ENCODE assay signal across 8 cellular contexts in the genomic region with DNA sequence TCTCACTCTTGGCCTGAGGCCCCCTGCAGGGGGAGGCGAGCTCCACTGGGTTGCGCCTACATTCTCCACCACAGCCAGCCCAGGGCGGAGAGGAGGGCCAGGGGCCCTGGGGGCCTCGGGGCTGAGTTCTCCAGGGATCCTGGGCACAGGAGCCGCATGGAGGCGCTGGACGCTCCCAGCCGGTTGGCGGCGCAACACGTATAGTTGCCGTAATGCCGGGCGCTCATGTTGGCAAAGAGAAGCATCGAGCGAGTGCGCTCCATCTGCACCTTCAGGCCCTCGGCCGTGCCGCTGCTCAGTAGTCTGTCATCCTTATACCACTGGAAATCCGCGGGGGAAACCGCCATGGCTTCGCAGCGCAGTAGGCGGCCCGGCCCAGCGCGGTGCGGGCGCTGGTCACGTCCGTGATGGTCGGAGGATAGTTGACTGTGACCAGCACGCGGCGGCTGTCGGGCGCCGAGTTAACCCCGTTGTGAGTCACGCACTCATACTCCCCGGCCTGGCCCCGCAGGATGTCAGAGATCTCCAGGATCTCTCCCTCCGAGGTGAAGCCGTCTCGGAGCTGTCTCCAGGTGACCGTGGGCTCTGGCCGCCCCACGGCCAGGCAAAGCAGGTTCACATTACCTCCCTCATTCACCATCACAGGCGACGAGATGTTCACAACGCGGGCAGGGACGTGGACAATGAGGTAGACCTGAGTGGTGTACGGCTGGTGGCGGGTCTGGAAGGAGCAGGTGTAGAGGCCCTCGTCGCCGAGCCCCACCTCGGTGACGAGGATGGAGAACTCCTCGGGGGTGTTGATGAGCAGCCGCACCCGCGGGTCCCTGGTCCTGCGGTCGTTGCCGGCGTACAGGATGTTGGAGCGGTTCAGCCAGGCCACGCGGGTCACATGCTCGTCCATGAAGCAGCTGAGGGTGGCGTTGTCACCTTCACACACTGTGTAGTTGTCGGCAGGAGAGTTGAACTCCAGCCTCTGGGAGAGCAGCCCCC. TPM values are rescaled to one million over a fixed set of nuclear protein-coding genes. Genes with fewer than 3 reads are reported as not detected.
DNase-seq lines count a peak whose midpoint lies in the region; ATAC-seq and TF ChIP-seq lines count a peak whose summit lies in the region.
"Not testable (repeated sequence)": the region's sequence is repeated elsewhere in the genome, so short reads cannot be mapped to it uniquely, and the experiment has no call there.

No MANE protein-coding gene starts in this region.

- not testable (repeated sequence) for H3K36me3 ChIP-seq in ACC112 (ENCODE audit: insufficient read depth, low read length); HEK293 (ENCODE audit: control insufficient read depth in 2 of 2, insufficient read depth in 1 of 2, low read length in 2 of 2); naive thymus-derived CD4-positive, alpha-beta T cell (ENCODE audit: control insufficient read depth in 2 of 3, insufficient read depth in 3 of 3, low read length in 3 of 3)

- CTCF ChIA-PET in HEK293 (lab: Yijun Ruan, JAX); naive thymus-derived CD4-positive, alpha-beta T cell (lab: Charles Lee): not testable (repeated sequence)

- intact Hi-C loops in left cardiac atrium (cut with DNase I) = loop anchor here in 1 of 2 donors (10.0 kb wide), 1 partner anchor 55 kb away; no protein-coding TSS in a partner anchor
- intact Hi-C loops in naive thymus-derived CD4-positive, alpha-beta T cell (cut with micrococcal nuclease) = not testable (repeated sequence)

- H3K4me3 Mint-ChIP-seq in naive thymus-derived CD4-positive, alpha-beta T cell = peak overlapping the region; percentile 87 to 95 (median 91)

- H3K4me3 ChIP-seq in ACC112 (ENCODE audit: low read depth, low read length) (peak overlapping the region; percentile 81), HEK293 (ENCODE audit: low read depth, low read length) (peak overlapping the region; percentile 19)
- peak overlapping the region; percentile 64 for H3K4me3 ChIP-seq in naive thymus-derived CD4-positive, alpha-beta T cell (ENCODE audit: low read length)

- H3K4me1 Mint-ChIP-seq in naive thymus-derived CD4-positive, alpha-beta T cell = peaks cover 0 to 12% (median 9%) of the 10 kb centered on the region in 7 donors

- H3K27ac ChIP-seq in ACC112 (ENCODE audit: low read depth, low read length); HEK293 (ENCODE audit: extremely low read depth, low read depth, low read length); naive thymus-derived CD4-positive, alpha-beta T cell (ENCODE audit: low read depth, low read length): not testable (repeated sequence)

- peak overlapping the region; percentile 29 to 84 (median 74) for H3K27ac Mint-ChIP-seq in naive thymus-derived CD4-positive, alpha-beta T cell

- peak overlapping the region; percentile 94 for H2AFZ ChIP-seq in ACC112 (ENCODE audit: low read length, unreplicated experiment)

- DNase-seq in RPMI7951 (ENCODE audit: low read depth) (peak; percentile 17), left cardiac atrium (peak; percentile 56)
- peak; percentile 57 for DNase-seq in activated T-cell treated with anti-CD3 and anti-CD28 coated beads, Interleukin-2, amount 50 U/mL, for 1 hour
- DNase-seq in central memory CD4-positive, alpha-beta T cell = peak; percentile 60
- DNase-seq in naive thymus-derived CD4-positive, alpha-beta T cell = peak; percentile 16 to 52 (median 35)
- DNase-seq in stimulated activated CD4-positive, alpha-beta T cell treated with anti-CD3 and anti-CD28 coated beads, Interleukin-4, amount 100 ng/mL, for 4 hours = peak; percentile 24 to 26

- POLR2A ChIA-PET in HEK293 (lab: Yijun Ruan, JAX); naive thymus-derived CD4-positive, alpha-beta T cell (lab: Charles Lee): not testable (repeated sequence)

- peaks cover 13 to 19% (median 15%) of the 10 kb centered on the region in 5 donors for H3K27me3 Mint-ChIP-seq in naive thymus-derived CD4-positive, alpha-beta T cell

- not testable (repeated sequence) for H3K4me1 ChIP-seq in ACC112 (ENCODE audit: control insufficient read depth, insufficient read depth, low read length, unreplicated experiment); HEK293 (ENCODE audit: control insufficient read depth, insufficient read depth, low read length); naive thymus-derived CD4-positive, alpha-beta T cell (ENCODE audit: control insufficient read depth in 2 of 2, insufficient read depth in 2 of 2, low read length in 2 of 2)

- H3K9me3 Mint-ChIP-seq in naive thymus-derived CD4-positive, alpha-beta T cell = peaks cover 0 to 13% (median 1%) of the 10 kb centered on the region in 11 donors

- H3K79me2 ChIP-seq in ACC112 (ENCODE audit: control insufficient read depth, insufficient read depth, low read length, unreplicated experiment) = not testable (repeated sequence)

- ATAC-seq in left cardiac atrium = peak; percentile 74 to 86
- ATAC-seq in naive thymus-derived CD4-positive, alpha-beta T cell = peak; percentile 73

- H3K27me3 ChIP-seq in ACC112 (ENCODE audit: insufficient read depth, low read length); naive thymus-derived CD4-positive, alpha-beta T cell (ENCODE audit: control insufficient read depth in 2 of 2, insufficient read depth in 2 of 2, low read length in 2 of 2): not testable (repeated sequence)

- H3K36me3 Mint-ChIP-seq in naive thymus-derived CD4-positive, alpha-beta T cell = not testable (repeated sequence)

- not testable (repeated sequence) for H3K9me3 ChIP-seq in HEK293 (ENCODE audit: control insufficient read depth, insufficient read depth, low read depth, low read length); naive thymus-derived CD4-positive, alpha-beta T cell (ENCODE audit: control insufficient read depth in 2 of 3, low read length in 3 of 3)

- not testable (repeated sequence) for TF ChIP-seq CTCF in HEK293 (tag by site-specific recombination; IDR thresholded peaks at IDR 0.05)

RNA-seq across cellular contexts. Expression of gene ZNF680, which starts 6.8 kb away (rescaled TPM):
- total RNA-seq in RPMI7951 (2014; rRNA removed; shearing (Covaris generic)) = 18.4 and 20.2 TPM in 2 replicates
- total RNA-seq in left cardiac atrium = 10 to 100 TPM; 17.9 to 20.7 TPM
- 10 to 100 TPM in 4 of 5 experiments, 1 to 10 TPM in 1; 10.0 to 20.4 (median 12.0) TPM for total RNA-seq in naive thymus-derived CD4-positive, alpha-beta T cell
- 10 to 100 TPM in 1 of 2 donors, 1 to 10 TPM in 1; 9.1 to 10.3 TPM for polyA plus RNA-seq in naive thymus-derived CD4-positive, alpha-beta T cell

Comparison
In these comparisons a context has a peak if more than half of its experiments do, and no peak if none do; other contexts are left out.
1. H3K4me3 ChIP-seq: peak in every context shown above with its lines; median percentile 81 in ACC112; 64 in naive thymus-derived CD4-positive, alpha-beta T cell; 19 in HEK293.